Comparison of ENCODE assay signal across 18 cellular contexts in the genomic region with DNA sequence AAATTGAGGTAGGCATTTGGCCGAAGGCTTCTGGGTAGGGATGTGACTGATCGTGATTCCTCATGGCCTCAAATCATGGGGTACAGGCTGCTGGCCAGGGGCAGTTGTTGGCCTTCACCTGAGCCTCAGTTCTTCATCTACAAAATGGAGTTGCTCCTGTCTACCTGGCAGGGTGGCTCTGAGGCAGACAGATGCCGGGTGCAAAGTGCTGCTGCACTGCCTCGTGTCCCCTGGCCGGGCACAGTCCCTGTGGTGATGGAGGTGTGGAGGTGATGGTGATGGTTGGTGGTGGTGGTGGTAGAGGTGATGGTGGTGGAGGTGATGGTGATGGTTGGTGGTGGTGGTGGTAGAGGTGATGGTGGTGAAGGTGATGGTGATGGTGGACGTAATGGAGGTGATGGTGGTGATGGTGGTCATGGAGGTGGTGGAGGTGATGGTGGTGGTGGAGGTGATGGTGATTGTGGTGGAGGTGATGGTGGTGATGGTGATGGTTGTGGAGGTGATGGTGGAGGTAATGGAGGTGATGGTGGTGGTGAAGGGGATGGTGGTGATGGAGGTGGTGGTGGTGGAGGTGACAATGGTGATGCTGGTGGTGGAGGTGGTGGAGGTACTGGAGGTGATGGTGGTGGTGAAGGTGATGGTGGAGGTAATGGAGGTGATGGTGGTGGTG. TPM values are rescaled to one million over a fixed set of nuclear protein-coding genes. Genes with fewer than 3 reads are reported as not detected.
DNase-seq lines count a peak whose midpoint lies in the region; ATAC-seq and TF ChIP-seq lines count a peak whose summit lies in the region.
"Had no signal": no experiment of that assay in that cellular context is flagged by ENCODE, and none has a peak within 500 bp of the region (broad histone marks: within the 10 kb centered on the region; RNA-seq: fewer than 3 reads in every experiment).

No MANE protein-coding gene starts in this region.

- peak; percentile 8 for DNase-seq in activated T-cell treated with anti-CD3 and anti-CD28 coated beads, Interleukin-2, amount 50 U/mL, for 1 hour
- DNase-seq in activated T-cell treated with anti-CD3 and anti-CD28 coated beads, Interleukin-2, amount 50 U/mL, for 72 hours = no peak
- DNase-seq in activated CD8-positive, alpha-beta T cell treated with anti-CD3 and anti-CD28 coated beads for 36 hours = no peak
- no peak for DNase-seq in effector memory CD8-positive, alpha-beta T cell
- DNase-seq in spleen (peak; percentile 27), NCI-H1694 (lab: John Stamatoyannopoulos, UW) (no peak), germinal center (ENCODE audit: low spot score) (no peak)
- DNase-seq: activated B cell treated with CpG ODN at 0.5 μM for 24 hours, body of pancreas, NCI-H1105 treated with DMSO at 0.1 percent for 48 hours, NCI-H510A treated with DMSO at 0.1 percent for 48 hours, substantia nigra had no signal

- no peak for TF ChIP-seq CTCF in activated CD8-positive, alpha-beta T cell treated with anti-CD3 and anti-CD28 coated beads for 36 hours (IDR thresholded peaks at IDR 0.05)
- TF ChIP-seq CTCF in spleen (IDR thresholded peaks at IDR 0.05 in 8 of 11, conservative IDR thresholded peaks at IDR 0.05 in 3 of 11) = no peak

- TF ChIP-seq POLR2A in spleen (IDR thresholded peaks at IDR 0.05) = no peak

- H3K27me3 Mint-ChIP-seq in activated T-cell treated with anti-CD3 and anti-CD28 coated beads, Interleukin-2, amount 50 U/mL, for 72 hours (ENCODE audit: low read depth) = no peaks in the 10 kb centered on the region
- H3K27me3 Mint-ChIP-seq in activated CD8-positive, alpha-beta T cell treated with anti-CD3 and anti-CD28 coated beads for 36 hours = no peaks in the 10 kb centered on the region
- no peaks in the 10 kb centered on the region for H3K27me3 Mint-ChIP-seq in effector memory CD8-positive, alpha-beta T cell
- H3K27me3 Mint-ChIP-seq: activated B cell treated with CpG ODN at 0.5 μM for 24 hours had no signal

- POLR2A ChIA-PET in activated CD8-positive, alpha-beta T cell treated with anti-CD3 and anti-CD28 coated beads for 36 hours (lab: Charles Lee) = no interaction called here

- CTCF ChIA-PET in activated CD8-positive, alpha-beta T cell treated with anti-CD3 and anti-CD28 coated beads for 36 hours (lab: Charles Lee) = no interaction called here

- no peak overlapping the region for H3K4me3 Mint-ChIP-seq in activated T-cell treated with anti-CD3 and anti-CD28 coated beads, Interleukin-2, amount 50 U/mL, for 72 hours
- no peak overlapping the region for H3K4me3 Mint-ChIP-seq in activated CD8-positive, alpha-beta T cell treated with anti-CD3 and anti-CD28 coated beads for 36 hours
- peak overlapping the region in 1 of 2 donors; percentile 33 for H3K4me3 Mint-ChIP-seq in effector memory CD8-positive, alpha-beta T cell
- H3K4me3 Mint-ChIP-seq: activated B cell treated with CpG ODN at 0.5 μM for 24 hours, mesothelial cell of epicardium had no signal

- H3K9me3 ChIP-seq in spleen = no peaks in the 10 kb centered on the region
- H3K9me3 ChIP-seq: BLaER1, body of pancreas, vagina had no signal

- peaks cover 27 to 61% of the 10 kb centered on the region in 2 donors for H3K36me3 Mint-ChIP-seq in activated T-cell treated with anti-CD3 and anti-CD28 coated beads, Interleukin-2, amount 50 U/mL, for 72 hours (ENCODE audit: insufficient read depth in 2 of 2)
- peaks cover 59% of the 10 kb centered on the region for H3K36me3 Mint-ChIP-seq in activated CD8-positive, alpha-beta T cell treated with anti-CD3 and anti-CD28 coated beads for 36 hours (ENCODE audit: low read depth)
- H3K36me3 Mint-ChIP-seq in effector memory CD8-positive, alpha-beta T cell (ENCODE audit: insufficient read depth) = peaks cover 85% of the 10 kb centered on the region

- peak overlapping the region in 1 of 8 donors; percentile 24 for H3K27ac ChIP-seq in spleen
- H3K27ac ChIP-seq: BLaER1, body of pancreas, coronary artery, vagina had no signal

- intact Hi-C loops in activated CD8-positive, alpha-beta T cell treated with anti-CD3 and anti-CD28 coated beads for 36 hours (cut with micrococcal nuclease) = no loop called here
- intact Hi-C loops in spleen (cut with DNase I; ENCODE audit: low total_unique reads) = no loop called here

- H3K4me1 ChIP-seq in spleen = peaks cover 0 to 11% (median 3%) of the 10 kb centered on the region in 6 donors
- H3K4me1 ChIP-seq: BLaER1, body of pancreas, vagina had no signal

- no peak for ATAC-seq in activated T-cell treated with anti-CD3 and anti-CD28 coated beads, Interleukin-2, amount 50 U/mL, for 72 hours (replicated peaks in 1 of 2)
- ATAC-seq in activated CD8-positive, alpha-beta T cell treated with anti-CD3 and anti-CD28 coated beads for 36 hours = no peak
- ATAC-seq in effector memory CD8-positive, alpha-beta T cell (replicated peaks) = peak; percentile 26
- ATAC-seq in GM18873 (IDR thresholded peaks at IDR 0.05; ENCODE audit: low FRiP score, unreplicated experiment) = no peak
- ATAC-seq: body of pancreas, HCT116 had no signal

- H3K9me3 Mint-ChIP-seq in activated T-cell treated with anti-CD3 and anti-CD28 coated beads, Interleukin-2, amount 50 U/mL, for 72 hours = peaks cover 0 to 2% of the 10 kb centered on the region in 2 donors
- H3K9me3 Mint-ChIP-seq in activated CD8-positive, alpha-beta T cell treated with anti-CD3 and anti-CD28 coated beads for 36 hours = no peaks in the 10 kb centered on the region
- peaks cover 0 to 2% of the 10 kb centered on the region in 2 donors for H3K9me3 Mint-ChIP-seq in effector memory CD8-positive, alpha-beta T cell
- H3K9me3 Mint-ChIP-seq: activated B cell treated with CpG ODN at 0.5 μM for 24 hours had no signal

- peaks cover 5% of the 10 kb centered on the region for H3K4me1 Mint-ChIP-seq in activated T-cell treated with anti-CD3 and anti-CD28 coated beads, Interleukin-2, amount 50 U/mL, for 72 hours (ENCODE audit: low read depth)
- peaks cover 6% of the 10 kb centered on the region for H3K4me1 Mint-ChIP-seq in activated CD8-positive, alpha-beta T cell treated with anti-CD3 and anti-CD28 coated beads for 36 hours (ENCODE audit: low read depth)
- H3K4me1 Mint-ChIP-seq in effector memory CD8-positive, alpha-beta T cell (ENCODE audit: low read depth in 2 of 2) = peaks cover 16 to 20% of the 10 kb centered on the region in 2 donors
- H3K4me1 Mint-ChIP-seq: activated B cell treated with CpG ODN at 0.5 μM for 24 hours, mesothelial cell of epicardium had no signal

- H3K36me3 ChIP-seq in spleen = peaks cover 3 to 81% (median 75%) of the 10 kb centered on the region in 6 donors

- no peaks in the 10 kb centered on the region for H3K27me3 ChIP-seq in spleen (replicated peaks in 1 of 7)
- H3K27me3 ChIP-seq: BLaER1, body of pancreas, vagina had no signal

- H3K27ac Mint-ChIP-seq in activated T-cell treated with anti-CD3 and anti-CD28 coated beads, Interleukin-2, amount 50 U/mL, for 72 hours = no peak overlapping the region
- H3K27ac Mint-ChIP-seq in activated CD8-positive, alpha-beta T cell treated with anti-CD3 and anti-CD28 coated beads for 36 hours = peak overlapping the region; percentile 49
- H3K27ac Mint-ChIP-seq in effector memory CD8-positive, alpha-beta T cell = peak overlapping the region; percentile 41 to 93
- H3K27ac Mint-ChIP-seq: activated B cell treated with CpG ODN at 0.5 μM for 24 hours, mesothelial cell of epicardium had no signal

- H3K4me3 ChIP-seq in spleen = no peak overlapping the region
- H3K4me3 ChIP-seq: BLaER1, body of pancreas, coronary artery, vagina had no signal

- WGBS in spleen, 5 donors = 95 to 100% (median 96%) methylated on average over 6 of the region's 6 CpGs

RNA-seq across cellular contexts. Expression of gene RNF213, which starts 52.6 kb away (rescaled TPM):
- 100 to 1,000 TPM; 546 to 651 TPM for total RNA-seq in activated T-cell treated with anti-CD3 and anti-CD28 coated beads, Interleukin-2, amount 50 U/mL, for 72 hours
- total RNA-seq in activated CD8-positive, alpha-beta T cell treated with anti-CD3 and anti-CD28 coated beads for 36 hours = 100 to 1,000 TPM; 131 to 142 TPM
- total RNA-seq in spleen = 100 to 1,000 TPM; 303 to 481 (median 353) TPM
- polyA plus RNA-seq in spleen = 10 to 100 TPM; 36.7 to 78.7 (median 57.0) TPM

Comparison
In these comparisons a context has a peak if more than half of its experiments do, and no peak if none do; other contexts are left out.
1. DNase-seq: peak in activated T-cell treated with anti-CD3 and anti-CD28 coated beads, Interleukin-2, amount 50 U/mL, for 1 hour (single experiment) and spleen (single experiment); none in activated T-cell treated with anti-CD3 and anti-CD28 coated beads, Interleukin-2, amount 50 U/mL, for 72 hours (0 of 2), activated CD8-positive, alpha-beta T cell treated with anti-CD3 and anti-CD28 coated beads for 36 hours (single experiment), effector memory CD8-positive, alpha-beta T cell (0 of 3), NCI-H1694 (single experiment) and germinal center (single experiment).